In the genomic region with DNA sequence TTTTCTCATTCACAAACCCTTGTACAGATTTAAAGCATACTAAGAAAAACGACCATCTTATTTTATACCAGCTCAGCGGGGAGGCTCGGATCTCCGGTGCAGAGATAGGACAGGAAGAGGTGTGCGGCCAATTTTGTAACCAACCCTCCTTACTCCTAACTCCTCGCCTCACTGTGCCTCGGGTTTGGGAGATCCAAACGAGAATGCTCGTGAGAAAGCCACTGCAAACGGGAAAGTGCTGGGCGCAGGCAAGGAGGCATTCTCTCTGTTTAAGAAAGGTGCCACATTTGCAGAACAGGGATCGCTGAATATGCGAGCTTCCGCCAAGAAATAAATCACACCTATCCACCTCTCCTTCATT, we compare ENCODE assay signal across 2 cellular contexts.
TF ChIP-seq lines count a peak whose summit lies in the region.

No MANE protein-coding gene starts in this region.

TF ChIP-seq in Ishikawa, 13 proteins besides CTCF, POLR2A, EP300 and RAD21:
- TF ChIP-seq TCF12 (IDR thresholded peaks at IDR 0.05; ENCODE audit: low read depth) = no peak
- 0 out of 2 replicates have a peak, but pooled peaks have one; percentile 19 for TF ChIP-seq TAF1 (IDR thresholded peaks at IDR 0.05; ENCODE audit: low read depth)
- TF ChIP-seq CEBPB (IDR thresholded peaks at IDR 0.05) = no peak
- TF ChIP-seq EGR1 (IDR thresholded peaks at IDR 0.05) = no peak

TF ChIP-seq in GM12878, 131 proteins besides CTCF, POLR2A, EP300 and RAD21:
- TF ChIP-seq GABPA (IDR thresholded peaks at IDR 0.05; ENCODE audit: low read depth) (no peak), HDGF (IDR thresholded peaks at IDR 0.05) (no peak), NRF1 (conservative IDR thresholded peaks at IDR 0.05; ENCODE audit: low read depth, low read length) (no peak), TCF12 (IDR thresholded peaks at IDR 0.05; ENCODE audit: low read depth, low read length) (no peak), SP1 (IDR thresholded peaks at IDR 0.05; ENCODE audit: low read depth, low read length) (no peak), MTA2 (IDR thresholded peaks at IDR 0.05; ENCODE audit: low read depth) (no peak), KLF5 (IDR thresholded peaks at IDR 0.05; ENCODE audit: partially characterized antibody) (no peak), MLLT1 (IDR thresholded peaks at IDR 0.05) (no peak), IRF3 (IDR thresholded peaks at IDR 0.05) (no peak), SMAD5 (IDR thresholded peaks at IDR 0.05; ENCODE audit: low read depth) (no peak), CBX5 (IDR thresholded peaks at IDR 0.05; ENCODE audit: low read depth) (no peak), ZZZ3 (IDR thresholded peaks at IDR 0.05; ENCODE audit: control insufficient read depth, insufficient read length, low read depth) (no peak), USF1 (IDR thresholded peaks at IDR 0.05; ENCODE audit: borderline replicate concordance, extremely low read length, insufficient read depth, low read depth, low read length) (no peak), ATF2 (IDR thresholded peaks at IDR 0.05; ENCODE audit: low read length) (no peak), STAT3 (IDR thresholded peaks at IDR 0.05; ENCODE audit: low read depth, low read length) (no peak)
- TF ChIP-seq, protein P1, sequence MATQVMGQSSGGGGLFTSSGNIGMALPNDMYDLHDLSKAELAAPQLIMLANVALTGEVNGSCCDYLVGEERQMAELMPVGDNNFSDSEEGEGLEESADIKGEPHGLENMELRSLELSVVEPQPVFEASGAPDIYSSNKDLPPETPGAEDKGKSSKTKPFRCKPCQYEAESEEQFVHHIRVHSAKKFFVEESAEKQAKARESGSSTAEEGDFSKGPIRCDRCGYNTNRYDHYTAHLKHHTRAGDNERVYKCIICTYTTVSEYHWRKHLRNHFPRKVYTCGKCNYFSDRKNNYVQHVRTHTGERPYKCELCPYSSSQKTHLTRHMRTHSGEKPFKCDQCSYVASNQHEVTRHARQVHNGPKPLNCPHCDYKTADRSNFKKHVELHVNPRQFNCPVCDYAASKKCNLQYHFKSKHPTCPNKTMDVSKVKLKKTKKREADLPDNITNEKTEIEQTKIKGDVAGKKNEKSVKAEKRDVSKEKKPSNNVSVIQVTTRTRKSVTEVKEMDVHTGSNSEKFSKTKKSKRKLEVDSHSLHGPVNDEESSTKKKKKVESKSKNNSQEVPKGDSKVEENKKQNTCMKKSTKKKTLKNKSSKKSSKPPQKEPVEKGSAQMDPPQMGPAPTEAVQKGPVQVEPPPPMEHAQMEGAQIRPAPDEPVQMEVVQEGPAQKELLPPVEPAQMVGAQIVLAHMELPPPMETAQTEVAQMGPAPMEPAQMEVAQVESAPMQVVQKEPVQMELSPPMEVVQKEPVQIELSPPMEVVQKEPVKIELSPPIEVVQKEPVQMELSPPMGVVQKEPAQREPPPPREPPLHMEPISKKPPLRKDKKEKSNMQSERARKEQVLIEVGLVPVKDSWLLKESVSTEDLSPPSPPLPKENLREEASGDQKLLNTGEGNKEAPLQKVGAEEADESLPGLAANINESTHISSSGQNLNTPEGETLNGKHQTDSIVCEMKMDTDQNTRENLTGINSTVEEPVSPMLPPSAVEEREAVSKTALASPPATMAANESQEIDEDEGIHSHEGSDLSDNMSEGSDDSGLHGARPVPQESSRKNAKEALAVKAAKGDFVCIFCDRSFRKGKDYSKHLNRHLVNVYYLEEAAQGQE (IDR thresholded peaks at IDR 0.05; ENCODE audit: low read depth, low read length) = no peak
- TF ChIP-seq, protein P2, sequence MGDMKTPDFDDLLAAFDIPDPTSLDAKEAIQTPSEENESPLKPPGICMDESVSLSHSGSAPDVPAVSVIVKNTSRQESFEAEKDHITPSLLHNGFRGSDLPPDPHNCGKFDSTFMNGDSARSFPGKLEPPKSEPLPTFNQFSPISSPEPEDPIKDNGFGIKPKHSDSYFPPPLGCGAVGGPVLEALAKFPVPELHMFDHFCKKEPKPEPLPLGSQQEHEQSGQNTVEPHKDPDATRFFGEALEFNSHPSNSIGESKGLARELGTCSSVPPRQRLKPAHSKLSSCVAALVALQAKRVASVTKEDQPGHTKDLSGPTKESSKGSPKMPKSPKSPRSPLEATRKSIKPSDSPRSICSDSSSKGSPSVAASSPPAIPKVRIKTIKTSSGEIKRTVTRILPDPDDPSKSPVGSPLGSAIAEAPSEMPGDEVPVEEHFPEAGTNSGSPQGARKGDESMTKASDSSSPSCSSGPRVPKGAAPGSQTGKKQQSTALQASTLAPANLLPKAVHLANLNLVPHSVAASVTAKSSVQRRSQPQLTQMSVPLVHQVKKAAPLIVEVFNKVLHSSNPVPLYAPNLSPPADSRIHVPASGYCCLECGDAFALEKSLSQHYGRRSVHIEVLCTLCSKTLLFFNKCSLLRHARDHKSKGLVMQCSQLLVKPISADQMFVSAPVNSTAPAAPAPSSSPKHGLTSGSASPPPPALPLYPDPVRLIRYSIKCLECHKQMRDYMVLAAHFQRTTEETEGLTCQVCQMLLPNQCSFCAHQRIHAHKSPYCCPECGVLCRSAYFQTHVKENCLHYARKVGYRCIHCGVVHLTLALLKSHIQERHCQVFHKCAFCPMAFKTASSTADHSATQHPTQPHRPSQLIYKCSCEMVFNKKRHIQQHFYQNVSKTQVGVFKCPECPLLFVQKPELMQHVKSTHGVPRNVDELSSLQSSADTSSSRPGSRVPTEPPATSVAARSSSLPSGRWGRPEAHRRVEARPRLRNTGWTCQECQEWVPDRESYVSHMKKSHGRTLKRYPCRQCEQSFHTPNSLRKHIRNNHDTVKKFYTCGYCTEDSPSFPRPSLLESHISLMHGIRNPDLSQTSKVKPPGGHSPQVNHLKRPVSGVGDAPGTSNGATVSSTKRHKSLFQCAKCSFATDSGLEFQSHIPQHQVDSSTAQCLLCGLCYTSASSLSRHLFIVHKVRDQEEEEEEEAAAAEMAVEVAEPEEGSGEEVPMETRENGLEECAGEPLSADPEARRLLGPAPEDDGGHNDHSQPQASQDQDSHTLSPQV (IDR thresholded peaks at IDR 0.05) = no peak
